In the genomic region with DNA sequence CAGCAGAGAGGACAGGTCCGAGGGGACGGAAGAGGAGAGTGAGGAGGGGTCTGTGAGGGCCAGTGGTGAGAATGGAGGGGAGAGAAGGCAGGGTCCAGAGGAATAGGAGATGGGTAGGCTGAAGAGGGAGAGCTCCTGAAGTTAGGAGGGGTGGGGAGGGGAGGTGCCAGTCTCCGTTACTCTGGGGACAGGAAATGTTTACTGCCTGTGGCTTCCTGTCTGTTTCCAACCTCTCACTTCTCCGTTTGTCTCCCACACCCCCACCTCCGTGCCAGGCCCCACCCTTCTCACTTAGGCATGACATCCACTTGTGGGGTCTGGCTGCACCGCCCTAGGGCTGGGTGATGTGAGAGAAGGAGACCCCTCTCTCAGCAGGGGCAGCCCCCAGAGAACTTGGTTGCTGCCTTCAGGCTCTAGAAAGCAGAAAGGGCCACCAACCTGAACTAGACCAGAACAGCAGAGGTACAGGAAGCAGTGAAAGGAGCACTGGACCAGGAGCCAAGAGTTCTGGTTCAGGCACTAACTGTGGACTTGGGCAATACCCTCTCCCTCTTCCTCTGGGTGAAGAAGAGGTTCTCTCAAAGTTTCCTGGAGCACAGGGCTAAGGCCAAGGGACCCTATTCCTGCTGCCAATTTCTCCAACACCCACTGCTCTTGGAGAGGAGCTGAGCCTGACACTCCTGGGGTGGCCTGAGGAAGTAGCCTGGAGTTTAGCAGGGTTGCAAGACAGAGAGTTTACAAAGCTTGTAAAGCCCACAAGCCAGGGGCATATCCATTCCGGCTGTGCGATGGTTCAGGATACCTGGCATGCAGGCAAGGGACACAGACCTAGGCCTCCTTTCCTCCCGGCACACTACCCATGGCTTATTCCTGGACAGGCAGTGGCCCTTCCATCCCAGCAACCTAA, we compare ENCODE assay signal across 8 cellular contexts. TPM values are rescaled to one million over a fixed set of nuclear protein-coding genes. Genes with fewer than 3 reads are reported as not detected.
A peak's percentile ranks its signal among the peaks of the same experiment; 100 is the strongest.
DNase-seq lines count a peak whose midpoint lies in the region; ATAC-seq and TF ChIP-seq lines count a peak whose summit lies in the region.

No MANE protein-coding gene starts in this region.

- no peak for TF ChIP-seq CTCF in AG10803 (conservative IDR thresholded peaks at IDR 0.05; ENCODE audit: low read length)

- DNase-seq in AG10803 (ENCODE audit: low read depth) (peak; percentile 66), posterior vena cava (ENCODE audit: low spot score) (peak; percentile 88)
- peak; percentile 63 to 72 for DNase-seq in activated CD4-positive, alpha-beta T cell treated with anti-CD3 and anti-CD28 coated beads for 4 hours
- DNase-seq in effector CD4-positive, alpha-beta T cell, result peak; percentile 82

- intact Hi-C loops in posterior vena cava (cut with DNase I), result no loop called here

- H3K4me3 ChIP-seq in AG10803 (ENCODE audit: low read length), result peak overlapping the region; percentile 18

- ATAC-seq in HG03354 (IDR thresholded peaks at IDR 0.05; ENCODE audit: poor library complexity, severe bottlenecking, unreplicated experiment) (peak; percentile 69), HG03439 (IDR thresholded peaks at IDR 0.05; ENCODE audit: unreplicated experiment) (no peak), GM18873 (IDR thresholded peaks at IDR 0.05; ENCODE audit: low FRiP score, unreplicated experiment) (no peak), GM18519 (IDR thresholded peaks at IDR 0.05; ENCODE audit: low FRiP score, unreplicated experiment) (no peak)

RNA-seq across cellular contexts. Expression of a gene that starts 5.5 kb away (rescaled TPM):
- total RNA-seq in posterior vena cava, result 1,000 to 10,000 TPM in 1 of 2 donors, 100 to 1,000 TPM in 1; 833 to 1,151 TPM

RNA-seq across cellular contexts. Expression of a gene that starts 29.0 kb away (rescaled TPM):
- total RNA-seq in posterior vena cava, result 10 to 100 TPM; 19.3 to 23.2 TPM

RNA-seq across cellular contexts. Expression of a gene that starts 49.3 kb away (rescaled TPM):
- 1 to 10 TPM; 1.6 to 2.5 TPM for total RNA-seq in posterior vena cava

RNA-seq across cellular contexts. Expression of a gene that starts 59.9 kb away (rescaled TPM):
- under 1 TPM in 1 of 2 donors, not detected in 1; 0.69 TPM for total RNA-seq in posterior vena cava
